Comparison of ENCODE assay signal across 19 cellular contexts in genomic region chr14:75702606-75703261, GRCh38. TPM values are rescaled to one million over a fixed set of nuclear protein-coding genes. Genes with fewer than 3 reads are reported as not detected.
DNase-seq lines count a peak whose midpoint lies in the region; ATAC-seq and TF ChIP-seq lines count a peak whose summit lies in the region.
"Had no signal": no experiment of that assay in that cellular context is flagged by ENCODE, and none has a peak within 500 bp of the region (broad histone marks: within the 10 kb centered on the region; RNA-seq: fewer than 3 reads in every experiment).

No MANE protein-coding gene starts in this region.

- peak overlapping the region; percentile 67 to 75 for H3K27ac ChIP-seq in ascending aorta
- H3K27ac ChIP-seq in muscle layer of colon (ENCODE audit: low read depth, low read length): peak overlapping the region; percentile 12
- peak overlapping the region; percentile 63 to 88 for H3K27ac ChIP-seq in aorta (ENCODE audit: low read depth in 1 of 2, low read length in 2 of 2)
- H3K27ac ChIP-seq in foreskin keratinocyte: no peak overlapping the region
- H3K27ac ChIP-seq: colonic mucosa, ovary had no signal

- 22 to 31% methylated on average over 4 of the region's 4 CpGs for WGBS in aorta, 2 donors

- H3K4me3 ChIP-seq in ascending aorta (peak overlapping the region in 1 of 2 donors; percentile 2), fibroblast of mammary gland (ENCODE audit: control insufficient read depth, low read depth, low read length) (no peak overlapping the region), muscle layer of colon (ENCODE audit: low read depth in 1 of 2, low read length in 2 of 2) (no peak overlapping the region), aorta (ENCODE audit: low read length in 2 of 2) (no peak overlapping the region)
- H3K4me3 ChIP-seq: colonic mucosa, K562, ovary had no signal

- DNase-seq in ascending aorta (ENCODE audit: low spot score in 2 of 2) (no peak), fibroblast of mammary gland (ENCODE audit: low read depth) (peak; percentile 26), aorta (no peak), NCI-H1105 treated with DMSO at 0.1 percent for 48 hours (lab: John Stamatoyannopoulos, UW) (no peak), foreskin keratinocyte (no peak)
- DNase-seq in stimulated activated naive CD4-positive, alpha-beta T cell treated with Interleukin-2 at 50 U/mL for 16 hours (lab: John Stamatoyannopoulos, UW): no peak
- DNase-seq: activated CD4-positive, alpha-beta T cell treated with anti-CD3 and anti-CD28 coated beads for 36 hours; activated naive CD8-positive, alpha-beta T cell treated with anti-CD3 and anti-CD28 coated beads for 36 hours; CD4-positive, alpha-beta T cell; colonic mucosa; NCI-H187 treated with DMSO at 0.1 percent for 48 hours; NCI-H774; ovary; RPMI8226; stimulated activated CD8-positive, alpha-beta memory T cell treated with anti-CD3 and anti-CD28 coated beads, Interleukin-4, amount 100 ng/mL, for 48 hours; T-helper 17 cell had no signal

- no peak overlapping the region for H3K9ac ChIP-seq in muscle layer of colon (ENCODE audit: low read length)

- peak; percentile 80 for ATAC-seq in aorta (ENCODE audit: low FRiP score)
- ATAC-seq in foreskin keratinocyte: no peak
- ATAC-seq: activated CD4-positive, alpha-beta T cell treated with anti-CD3 and anti-CD28 coated beads for 36 hours; esophagus mucosa; K562; T-helper 17 cell had no signal

- H3K9me3 ChIP-seq in ascending aorta: no peaks in the 10 kb centered on the region
- no peaks in the 10 kb centered on the region for H3K9me3 ChIP-seq in muscle layer of colon (ENCODE audit: low read length)
- H3K9me3 ChIP-seq in aorta (ENCODE audit: control insufficient read depth, low read length): no peaks in the 10 kb centered on the region
- H3K9me3 ChIP-seq: colonic mucosa, ovary had no signal

- intact Hi-C loops in ascending aorta (cut with DNase I) (loop anchor here (1.0 to 10.0 kb wide), 2 partner anchors 41 to 352 kb away; partner anchors contain the start of gene TTLL5), aorta (cut with DNase I) (loop anchor here in 1 of 2 donors (10.0 kb wide), 1 partner anchor 652 kb away; no protein-coding TSS in a partner anchor)

- no peaks in the 10 kb centered on the region for H3K27me3 ChIP-seq in ascending aorta
- no peaks in the 10 kb centered on the region for H3K27me3 ChIP-seq in muscle layer of colon (ENCODE audit: control insufficient read depth in 1 of 2, insufficient read depth in 2 of 2, low read length in 2 of 2)
- H3K27me3 ChIP-seq in aorta (ENCODE audit: control insufficient read depth in 1 of 2, insufficient read depth in 2 of 2, low read length in 1 of 2): no peaks in the 10 kb centered on the region
- H3K27me3 ChIP-seq in foreskin keratinocyte: no peaks in the 10 kb centered on the region
- H3K27me3 ChIP-seq: colonic mucosa, ovary had no signal

- no peaks in the 10 kb centered on the region for H3K4me1 ChIP-seq in ascending aorta
- peaks cover 18% of the 10 kb centered on the region for H3K4me1 ChIP-seq in muscle layer of colon (ENCODE audit: insufficient read depth, low read length)
- H3K4me1 ChIP-seq in aorta (ENCODE audit: control insufficient read depth in 1 of 2, insufficient read depth in 2 of 2, low read length in 2 of 2): peaks cover 0 to 3% of the 10 kb centered on the region in 2 donors
- H3K4me1 ChIP-seq in foreskin keratinocyte: no peaks in the 10 kb centered on the region
- H3K4me1 ChIP-seq: colonic mucosa had no signal

- TF ChIP-seq CTCF in ascending aorta (IDR thresholded peaks at IDR 0.05) (no peak), fibroblast of mammary gland (conservative IDR thresholded peaks at IDR 0.05; ENCODE audit: control insufficient read depth, insufficient read depth, low read depth, low read length) (no peak), foreskin keratinocyte (conservative IDR thresholded peaks at IDR 0.05) (no peak)

- H3K36me3 ChIP-seq in ascending aorta: peaks cover 9 to 16% of the 10 kb centered on the region in 2 donors
- H3K36me3 ChIP-seq in muscle layer of colon (ENCODE audit: insufficient read depth, low read length): peaks cover 4% of the 10 kb centered on the region
- H3K36me3 ChIP-seq in aorta (ENCODE audit: control insufficient read depth in 1 of 2, insufficient read depth in 2 of 2, low read length in 1 of 2): peaks cover 0 to 2% of the 10 kb centered on the region in 2 donors
- H3K36me3 ChIP-seq: colonic mucosa, ovary had no signal

RNA-seq across cellular contexts. Expression of gene TTLL5, which starts 41.7 kb away (rescaled TPM):
- 43.1 TPM for total RNA-seq in ascending aorta
- 10 to 100 TPM; 27.5 to 40.8 TPM for total RNA-seq in aorta
- polyA plus RNA-seq in aorta: 10 to 100 TPM in 1 of 2 donors, 1 to 10 TPM in 1; 7.7 to 18.2 TPM
- total RNA-seq in foreskin keratinocyte: 25.3 and 29.6 TPM in 2 replicates
- 13.3 and 13.7 TPM in 2 replicates for polyA plus RNA-seq in foreskin keratinocyte

RNA-seq across cellular contexts. Expression of gene ERG28, which starts 42.1 kb away (rescaled TPM):
- total RNA-seq in ascending aorta (2.3 TPM), aorta (10 to 100 TPM; 10.4 to 11.5 TPM), foreskin keratinocyte (31.3 and 33.2 TPM in 2 replicates)
- polyA plus RNA-seq in aorta (10 to 100 TPM; 10.9 to 11.9 TPM), foreskin keratinocyte (52.9 and 62.2 TPM in 2 replicates)
